Comparison of ENCODE assay signal across 20 cellular contexts in genomic region chr7:128919241-128919640, GRCh38. TPM values are rescaled to one million over a fixed set of nuclear protein-coding genes. Genes with fewer than 3 reads are reported as not detected.
DNase-seq lines count a peak whose midpoint lies in the region; ATAC-seq and TF ChIP-seq lines count a peak whose summit lies in the region.
"Had no signal": no experiment of that assay in that cellular context is flagged by ENCODE, and none has a peak within 500 bp of the region (broad histone marks: within the 10 kb centered on the region; RNA-seq: fewer than 3 reads in every experiment).

No MANE protein-coding gene starts in this region.

- ATAC-seq in right cardiac atrium (no peak), HG03280 (IDR thresholded peaks at IDR 0.05; ENCODE audit: unreplicated experiment) (no peak)
- ATAC-seq: A549; CD8-positive, alpha-beta T cell; HepG2 had no signal

- H3K27ac ChIP-seq in right cardiac atrium (ENCODE audit: low read length) (no peak overlapping the region), Peyer's patch (no peak overlapping the region)
- H3K27ac ChIP-seq: A549, RWPE1 had no signal

- H3K27me3 ChIP-seq in right cardiac atrium (ENCODE audit: control insufficient read depth, insufficient read depth) = no peaks in the 10 kb centered on the region
- peaks cover 0 to 3% of the 10 kb centered on the region in 2 donors for H3K27me3 ChIP-seq in Peyer's patch

- no peaks in the 10 kb centered on the region for H3K36me3 ChIP-seq in Peyer's patch

- TF ChIP-seq CTCF in Peyer's patch (IDR thresholded peaks at IDR 0.05) = no peak

- H3K9me3 ChIP-seq in right cardiac atrium (ENCODE audit: control insufficient read depth, low read length) (no peaks in the 10 kb centered on the region), Peyer's patch (no peaks in the 10 kb centered on the region)
- H3K9me3 ChIP-seq: A549, Caco-2 had no signal

- H3K4me1 ChIP-seq in right cardiac atrium (ENCODE audit: control insufficient read depth, insufficient read depth, low read length) (no peaks in the 10 kb centered on the region), Peyer's patch (peaks cover 0 to 10% (median 3%) of the 10 kb centered on the region in 4 donors)
- H3K4me1 ChIP-seq: A549, Caco-2 had no signal

- intact Hi-C loops in cardiac septum (cut with DNase I) (no loop called here), right cardiac atrium (cut with DNase I) (loop anchor here in 1 of 4 donors (10.0 kb wide), 1 partner anchor 166 kb away; no protein-coding TSS in a partner anchor), posterior vena cava (cut with DNase I) (no loop called here)

- no peak overlapping the region for H3K4me3 ChIP-seq in right cardiac atrium (ENCODE audit: low read length)
- H3K4me3 ChIP-seq in Peyer's patch = no peak overlapping the region
- H3K4me3 ChIP-seq: A549 had no signal

- DNase-seq in cardiac septum (ENCODE audit: low spot score) (peak; percentile 15), right cardiac atrium (no peak), Peyer's patch (peak in 2 of 3 donors; percentile 14 to 36), posterior vena cava (ENCODE audit: low spot score) (peak; percentile 51), T-helper 2 cell (no peak), AG20443 (ENCODE audit: low spot score) (no peak)
- DNase-seq: CD8-positive, alpha-beta T cell; Kasumi-1; MV-4-11; NCI-H1105; NCI-H146; NCI-H1930; NCI-H2107; NCI-H446 had no signal

- 77% methylated on average over 6 of the region's 6 CpGs for WGBS in right cardiac atrium

- TF ChIP-seq POLR2A in Peyer's patch (IDR thresholded peaks at IDR 0.05) = no peak

RNA-seq across cellular contexts. Expression of gene KCP, which starts 8.7 kb away (rescaled TPM):
- total RNA-seq in cardiac septum = 0.35 TPM
- total RNA-seq in right cardiac atrium = under 1 TPM; 0.23 to 0.28 (median 0.24) TPM
- 0.36 TPM for polyA plus RNA-seq in right cardiac atrium
- 10 to 100 TPM in 1 of 4 donors, 1 to 10 TPM in 3; 3.3 to 14.1 (median 6.7) TPM for total RNA-seq in Peyer's patch
- total RNA-seq in posterior vena cava = 1 to 10 TPM in 1 of 2 donors, under 1 TPM in 1; 0.95 to 1.3 TPM
- total RNA-seq: M059J had no signal

RNA-seq across cellular contexts. Expression of gene IRF5, which starts 18.5 kb away (rescaled TPM):
- total RNA-seq in cardiac septum (1.6 TPM), right cardiac atrium (1 to 10 TPM; 3.0 to 4.6 (median 4.2) TPM), Peyer's patch (10 to 100 TPM; 16.9 to 27.1 (median 21.7) TPM), posterior vena cava (10 to 100 TPM in 1 of 2 donors, 1 to 10 TPM in 1; 5.8 to 10.3 TPM)
- 1.6 TPM for polyA plus RNA-seq in right cardiac atrium

RNA-seq across cellular contexts. Expression of gene ATP6V1F, which starts 56.6 kb away (rescaled TPM):
- total RNA-seq in cardiac septum (80.0 TPM), right cardiac atrium (100 to 1,000 TPM; 127 to 139 (median 134) TPM), Peyer's patch (10 to 100 TPM; 71.3 to 88.3 (median 84.6) TPM), posterior vena cava (100 to 1,000 TPM; 106 to 115 TPM)
- polyA plus RNA-seq in right cardiac atrium = 224 TPM

Comparison
In these comparisons a context has a peak if more than half of its experiments do, and no peak if none do; other contexts are left out.
1. DNase-seq: peak in cardiac septum (single experiment), Peyer's patch (2 of 3) and posterior vena cava (single experiment); none in right cardiac atrium (0 of 3), T-helper 2 cell (0 of 5) and AG20443 (single experiment).